Comparison of ENCODE assay signal across 13 cellular contexts in the genomic region with DNA sequence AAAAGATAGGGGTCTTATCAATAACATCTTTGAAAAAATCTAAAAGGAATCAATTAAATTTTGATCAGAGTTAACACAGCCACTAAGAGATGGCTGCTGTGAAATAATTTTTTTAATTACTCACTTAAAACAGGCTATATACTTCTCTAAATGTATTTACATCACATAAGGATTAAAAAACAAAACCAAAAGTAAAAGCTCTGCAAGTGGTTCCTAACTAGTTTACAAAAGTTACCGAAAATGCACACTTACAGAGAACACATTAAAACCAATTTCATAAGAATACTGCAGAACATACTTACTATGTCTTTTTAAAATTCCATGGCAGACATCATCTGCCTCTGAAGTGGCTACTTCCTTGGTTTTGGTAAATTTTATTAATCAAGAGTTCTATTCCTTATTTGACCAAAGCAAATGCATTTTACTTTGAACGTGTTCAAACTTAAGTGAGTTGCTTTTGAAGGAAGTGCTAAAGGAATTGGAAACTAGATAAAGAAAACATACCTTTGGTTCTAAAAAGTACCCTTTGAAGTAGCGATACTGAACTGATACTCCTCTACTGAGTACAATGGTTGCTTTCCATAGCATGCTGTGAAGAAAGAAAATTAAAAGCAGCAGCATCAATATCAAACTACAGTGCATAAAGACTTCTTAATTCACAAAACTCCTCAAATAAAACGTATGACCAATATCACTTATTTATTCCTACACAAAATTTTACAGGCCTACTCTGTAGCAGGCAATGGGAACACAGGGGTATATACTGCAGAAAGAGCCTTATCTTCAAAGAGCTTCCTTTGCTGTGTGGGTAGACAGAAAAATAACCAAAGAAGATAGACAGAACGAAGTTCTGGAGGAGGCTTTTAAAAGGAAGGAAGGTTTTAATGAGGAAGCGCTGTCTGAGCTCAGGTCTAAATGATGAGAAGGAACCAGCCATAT. TPM values are rescaled to one million over a fixed set of nuclear protein-coding genes. Genes with fewer than 3 reads are reported as not detected.
DNase-seq lines count a peak whose midpoint lies in the region; ATAC-seq, FAIRE-seq and TF ChIP-seq lines count a peak whose summit lies in the region.
"Had no signal": no experiment of that assay in that cellular context is flagged by ENCODE, and none has a peak within 500 bp of the region (broad histone marks: within the 10 kb centered on the region; RNA-seq: fewer than 3 reads in every experiment).

No MANE protein-coding gene starts in this region.

- no peak overlapping the region for H2AK5ac ChIP-seq in neuronal stem cell (ENCODE audit: low read depth, low read length)

- peaks cover 95% of the 10 kb centered on the region for H3K36me3 Mint-ChIP-seq in activated T-cell treated with anti-CD3 and anti-CD28 coated beads, Interleukin-2, amount 50 U/mL, for 24 hours (ENCODE audit: low read depth)
- H3K36me3 Mint-ChIP-seq in astrocyte (ENCODE audit: low read depth, unreplicated experiment) = peaks cover 4% of the 10 kb centered on the region

- H3K4me1 ChIP-seq in MM.1S (ENCODE audit: low read length) = peaks cover 72% of the 10 kb centered on the region
- H3K4me1 ChIP-seq in astrocyte (ENCODE audit: insufficient read depth, low read length) = no peaks in the 10 kb centered on the region
- no peaks in the 10 kb centered on the region for H3K4me1 ChIP-seq in neuronal stem cell (ENCODE audit: control insufficient read depth in 2 of 2, insufficient read depth in 1 of 2, low read depth in 1 of 2, low read length in 2 of 2)

- H3K4me1 Mint-ChIP-seq in activated T-cell treated with anti-CD3 and anti-CD28 coated beads, Interleukin-2, amount 50 U/mL, for 24 hours (ENCODE audit: low read depth) = peaks cover 86% of the 10 kb centered on the region
- H3K4me1 Mint-ChIP-seq in astrocyte (ENCODE audit: low read depth, unreplicated experiment) = no peaks in the 10 kb centered on the region

- no peak overlapping the region for H2BK15ac ChIP-seq in neuronal stem cell (ENCODE audit: low read length)

- no peaks in the 10 kb centered on the region; the same call in 1 of the 2 replicates for H3K36me3 ChIP-seq in MM.1S (replicated peaks; ENCODE audit: insufficient read depth, low read length)
- H3K36me3 ChIP-seq in astrocyte (ENCODE audit: insufficient read depth, low read length) = peaks cover 30% of the 10 kb centered on the region
- peaks cover 5 to 100% of the 10 kb centered on the region in 2 donors for H3K36me3 ChIP-seq in neuronal stem cell (replicated peaks in 1 of 2; ENCODE audit: control insufficient read depth in 2 of 2, insufficient read depth in 2 of 2, low read length in 2 of 2)

- H3K14ac ChIP-seq in neuronal stem cell (ENCODE audit: low read length) = no peak overlapping the region

- H4K20me1 ChIP-seq in MM.1S (ENCODE audit: insufficient read depth, low read length) (no peaks in the 10 kb centered on the region), astrocyte (ENCODE audit: insufficient read depth, low read length) (peaks cover 33% of the 10 kb centered on the region)

- no peak overlapping the region for H2BK12ac ChIP-seq in neuronal stem cell (ENCODE audit: low read length)

- no peak overlapping the region for H2BK5ac ChIP-seq in neuronal stem cell (ENCODE audit: low read length)

- no peak overlapping the region for H4K8ac ChIP-seq in neuronal stem cell (ENCODE audit: low read depth, low read length)

- no peaks in the 10 kb centered on the region for H3K27me3 Mint-ChIP-seq in activated T-cell treated with anti-CD3 and anti-CD28 coated beads, Interleukin-2, amount 50 U/mL, for 24 hours
- no peaks in the 10 kb centered on the region for H3K27me3 Mint-ChIP-seq in astrocyte (ENCODE audit: low read depth, unreplicated experiment)

- peaks cover 2% of the 10 kb centered on the region for H3K79me1 ChIP-seq in neuronal stem cell (ENCODE audit: low read depth, low read length)

- 100% methylated on average over 1 of the region's 6 CpGs; no CpG with 5 or more reads in 1 of the 2 donors for WGBS in neuronal stem cell (ENCODE audit: extremely low coverage in 2 of 2, insufficient read length in 2 of 2, insufficient replicate concordance in 1 of 2), 2 donors

- no peaks in the 10 kb centered on the region for H3K9me3 Mint-ChIP-seq in activated T-cell treated with anti-CD3 and anti-CD28 coated beads, Interleukin-2, amount 50 U/mL, for 24 hours
- no peaks in the 10 kb centered on the region for H3K9me3 Mint-ChIP-seq in astrocyte (ENCODE audit: unreplicated experiment)

- no peak overlapping the region for H3K23ac ChIP-seq in neuronal stem cell (ENCODE audit: low read depth, low read length, poor library complexity)

- H3K79me2 ChIP-seq in MM.1S (ENCODE audit: low read length) (peaks cover 82% of the 10 kb centered on the region), astrocyte (ENCODE audit: insufficient read depth, low read length) (peaks cover 27% of the 10 kb centered on the region)

- H3K27me3 ChIP-seq in MM.1S (replicated peaks; ENCODE audit: insufficient read depth, low read length) (no peaks in the 10 kb centered on the region), astrocyte (ENCODE audit: insufficient read depth, low read length) (no peaks in the 10 kb centered on the region), neuronal stem cell (ENCODE audit: control insufficient read depth in 3 of 3, insufficient read depth in 3 of 3, low read depth in 1 of 3, low read length in 3 of 3) (peaks cover 0 to 2% (median 0%) of the 10 kb centered on the region in 3 experiments)
- H3K27me3 ChIP-seq: MG63 had no signal

- no peak for DNase-seq in activated T-cell treated with anti-CD3 and anti-CD28 coated beads, Interleukin-2, amount 50 U/mL, for 24 hours
- no peak for DNase-seq in activated T-cell treated with anti-CD3 and anti-CD28 coated beads, Interleukin-2, amount 50 U/mL, for 48 hours
- DNase-seq in MM.1S = peak; percentile 36
- no peak for DNase-seq in astrocyte (ENCODE audit: low read depth)
- peak; percentile 36 for DNase-seq in putamen (ENCODE audit: low spot score)
- DNase-seq in neuronal stem cell (ENCODE audit: low spot score) = no peak
- DNase-seq: mammary epithelial cell, MG63, SK-N-SH, WERI-Rb-1 had no signal

- H3K9me2 ChIP-seq in MM.1S (replicated peaks; ENCODE audit: insufficient read depth, low read length) = no peaks in the 10 kb centered on the region
- H3K9me2 ChIP-seq: SK-N-SH had no signal

- peaks cover 73% of the 10 kb centered on the region for H3F3A ChIP-seq in MM.1S (ENCODE audit: insufficient read depth, low read length)

- no peak overlapping the region for H4K91ac ChIP-seq in neuronal stem cell (ENCODE audit: low read depth, low read length, poor library complexity)

- no peak for ATAC-seq in GM21390 (IDR thresholded peaks at IDR 0.05; ENCODE audit: unreplicated experiment)
- ATAC-seq in HG02870 (IDR thresholded peaks at IDR 0.05; ENCODE audit: unreplicated experiment) = no peak

- peak overlapping the region; percentile 95 for H3K27ac Mint-ChIP-seq in activated T-cell treated with anti-CD3 and anti-CD28 coated beads, Interleukin-2, amount 50 U/mL, for 24 hours
- H3K27ac Mint-ChIP-seq in astrocyte (ENCODE audit: unreplicated experiment) = no peak overlapping the region

- H2AFZ ChIP-seq in MM.1S (ENCODE audit: low read length) (no peak overlapping the region), astrocyte (ENCODE audit: low read depth, low read length) (no peak overlapping the region), neuronal stem cell (ENCODE audit: low read length) (no peak overlapping the region)

- H3K4me3 ChIP-seq in MM.1S (ENCODE audit: low read length) (peak overlapping the region; percentile 30), astrocyte (ENCODE audit: insufficient read depth, low read depth, low read length) (no peak overlapping the region), neuronal stem cell (ENCODE audit: low read length in 2 of 2) (no peak overlapping the region)
- H3K4me3 ChIP-seq: MG63 had no signal

- FAIRE-seq in astrocyte (lab: Jason Lieb, UNC) = peak; percentile 9
- FAIRE-seq: D721Med had no signal

- H3K4me2 ChIP-seq in MM.1S (ENCODE audit: low read depth, low read length) (peak overlapping the region; percentile 60), astrocyte (ENCODE audit: low read length) (no peak overlapping the region), neuronal stem cell (ENCODE audit: insufficient read depth, low read length, poor library complexity, severe bottlenecking) (no peak overlapping the region)
- H3K4me2 ChIP-seq: SK-N-SH had no signal

- H3K27ac ChIP-seq in MM.1S (ENCODE audit: low read length) (peak overlapping the region; percentile 75), astrocyte (ENCODE audit: low read depth, low read length) (no peak overlapping the region), neuronal stem cell (replicated peaks; ENCODE audit: low read length) (no peak overlapping the region)
- H3K27ac ChIP-seq: WERI-Rb-1 had no signal

- H3K9ac ChIP-seq in MM.1S (ENCODE audit: low read length) (peak overlapping the region; percentile 34; the same call in 1 of the 2 replicates), astrocyte (ENCODE audit: low read length) (no peak overlapping the region), neuronal stem cell (ENCODE audit: low read depth, low read length, poor library complexity) (no peak overlapping the region)
- H3K9ac ChIP-seq: SK-N-SH had no signal

- H3K18ac ChIP-seq in neuronal stem cell (ENCODE audit: low read length) = no peak overlapping the region

- peak overlapping the region; percentile 67 for H3K4me3 Mint-ChIP-seq in activated T-cell treated with anti-CD3 and anti-CD28 coated beads, Interleukin-2, amount 50 U/mL, for 24 hours
- H3K4me3 Mint-ChIP-seq in astrocyte (ENCODE audit: unreplicated experiment) = no peak overlapping the region

- no peak overlapping the region for H3K4ac ChIP-seq in neuronal stem cell (ENCODE audit: low read length)

- H3K9me3 ChIP-seq in MM.1S (replicated peaks; ENCODE audit: insufficient read depth, low read length) (no peaks in the 10 kb centered on the region), astrocyte (ENCODE audit: insufficient read depth, low read depth, low read length) (no peaks in the 10 kb centered on the region), neuronal stem cell (replicated peaks in 1 of 2; ENCODE audit: control insufficient read depth in 2 of 2, insufficient read depth in 1 of 2, low read depth in 1 of 2, low read length in 2 of 2) (no peaks in the 10 kb centered on the region)
- H3K9me3 ChIP-seq: MG63, SK-N-SH had no signal

- no peak overlapping the region for H2BK120ac ChIP-seq in neuronal stem cell (ENCODE audit: low read depth, low read length)

- TF ChIP-seq CTCF in MM.1S (IDR thresholded peaks at IDR 0.05; ENCODE audit: low read length) (no peak), astrocyte (IDR thresholded peaks at IDR 0.05; ENCODE audit: insufficient read depth, low read depth, low read length) (no peak)

RNA-seq across cellular contexts. Expression of a gene that starts 17.7 kb away (rescaled TPM):
- total RNA-seq in astrocyte = 18.3 and 22.3 TPM in 2 replicates
- polyA plus RNA-seq in neuronal stem cell (2013, experiment 1 of 2) = 6.6 TPM
- polyA plus RNA-seq in neuronal stem cell (2013, experiment 2 of 2) = 7.1 TPM

Comparison
In these comparisons a context has a peak if more than half of its experiments do, and no peak if none do; other contexts are left out.
1. DNase-seq: peak in MM.1S (single experiment) and putamen (single experiment); none in activated T-cell treated with anti-CD3 and anti-CD28 coated beads, Interleukin-2, amount 50 U/mL, for 24 hours (single experiment), activated T-cell treated with anti-CD3 and anti-CD28 coated beads, Interleukin-2, amount 50 U/mL, for 48 hours (0 of 2), astrocyte (single experiment) and neuronal stem cell (single experiment).